ENCODE assay signal across 36 cellular contexts in the genomic region with DNA sequence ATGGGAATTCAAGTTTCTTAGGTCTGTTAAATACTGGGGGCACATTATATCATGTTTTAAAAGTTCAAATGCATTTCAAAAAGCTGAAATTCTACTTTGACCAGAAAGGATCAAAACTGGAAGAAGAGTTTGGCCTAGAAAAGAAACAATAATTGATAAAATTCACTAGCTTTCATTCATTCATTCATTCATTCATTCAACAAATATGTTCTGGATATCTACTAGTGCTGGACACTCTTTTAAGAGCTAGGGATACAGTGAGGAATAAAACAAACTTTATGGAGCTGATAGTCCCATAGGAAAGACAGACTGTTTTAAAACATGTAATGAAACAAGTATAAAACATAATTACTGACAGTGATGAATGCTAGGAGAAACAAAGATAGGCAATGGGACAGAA.
"Had no signal": no experiment of that assay in that cellular context is flagged by ENCODE, and none has a peak within 500 bp of the region (broad histone marks: within the 10 kb centered on the region; RNA-seq: fewer than 3 reads in every experiment).

No MANE protein-coding gene starts in this region.

- H3K27me3 ChIP-seq: body of pancreas, brain microvascular endothelial cell, breast epithelium had no signal

- H3K9me3 ChIP-seq: body of pancreas, breast epithelium had no signal

- H3K9me3 Mint-ChIP-seq: activated B cell treated with CpG ODN at 0.5 μM for 24 hours; activated CD4-positive, alpha-beta memory T cell treated with anti-CD3 and anti-CD28 coated beads for 36 hours; activated CD4-positive, alpha-beta T cell treated with anti-CD3 and anti-CD28 coated beads, Interleukin-2, amount 10 ng/mL, durations not matched to agents 24 days and 14 days; activated CD8-positive, alpha-beta T cell treated with anti-CD3 and anti-CD28 coated beads for 36 hours; activated naive CD4-positive, alpha-beta T cell treated with anti-CD3 and anti-CD28 coated beads, Interleukin-2, amount 10 ng/mL, durations not matched to agents 7 days and 5 days; activated naive CD4-positive, alpha-beta T cell treated with anti-CD3 and anti-CD28 coated beads, Interleukin-2, amount 50 U/mL, for 24 hours; activated naive CD8-positive, alpha-beta T cell treated with anti-CD3 and anti-CD28 coated beads, Interleukin-2, amount 10 ng/mL, durations not matched to agents 7 days and 5 days; activated naive CD8-positive, alpha-beta T cell treated with anti-CD3 and anti-CD28 coated beads, Interleukin-2, amount 50 U/mL, for 24 hours; activated T-cell treated with anti-CD3 and anti-CD28 coated beads, Interleukin-2, amount 50 U/mL, for 24 hours; central memory CD8-positive, alpha-beta T cell; T-helper 1 cell treated with Interleukin-12 subunit alpha and Interleukin-12 subunit beta and Interleukin-4 antibody, amounts not matched to agents 30 μg/mL and 1 μg/mL, for 36 hours; T-helper 2 cell treated with Interferon-gamma antibody and Interleukin-4, amounts not matched to agents 5 μg/mL and 100 μg/mL, for 36 hours had no signal

- H3K36me3 ChIP-seq: brain microvascular endothelial cell, breast epithelium had no signal

- H3K4me3 Mint-ChIP-seq: activated B cell treated with CpG ODN at 0.5 μM for 24 hours; activated CD4-positive, alpha-beta memory T cell treated with anti-CD3 and anti-CD28 coated beads for 36 hours; activated CD4-positive, alpha-beta T cell treated with anti-CD3 and anti-CD28 coated beads, Interleukin-2, amount 10 ng/mL, durations not matched to agents 24 days and 14 days; activated CD8-positive, alpha-beta T cell treated with anti-CD3 and anti-CD28 coated beads for 36 hours; activated naive CD4-positive, alpha-beta T cell treated with anti-CD3 and anti-CD28 coated beads, Interleukin-2, amount 10 ng/mL, durations not matched to agents 7 days and 5 days; activated naive CD4-positive, alpha-beta T cell treated with anti-CD3 and anti-CD28 coated beads, Interleukin-2, amount 50 U/mL, for 24 hours; activated naive CD8-positive, alpha-beta T cell; activated naive CD8-positive, alpha-beta T cell treated with anti-CD3 and anti-CD28 coated beads, Interleukin-2, amount 10 ng/mL, durations not matched to agents 7 days and 5 days; activated naive CD8-positive, alpha-beta T cell treated with anti-CD3 and anti-CD28 coated beads, Interleukin-2, amount 50 U/mL, for 24 hours; activated T-cell treated with anti-CD3 and anti-CD28 coated beads, Interleukin-2, amount 50 U/mL, for 24 hours; central memory CD8-positive, alpha-beta T cell; T-helper 1 cell treated with Interleukin-12 subunit alpha and Interleukin-12 subunit beta and Interleukin-4 antibody, amounts not matched to agents 30 μg/mL and 1 μg/mL, for 36 hours; T-helper 2 cell treated with Interferon-gamma antibody and Interleukin-4, amounts not matched to agents 5 μg/mL and 100 μg/mL, for 36 hours had no signal

- H3K4me3 ChIP-seq: body of pancreas, breast epithelium had no signal

- DNase-seq: activated B cell treated with CpG ODN at 0.5 μM for 24 hours; activated CD4-positive, alpha-beta memory T cell treated with anti-CD3 and anti-CD28 coated beads for 36 hours; activated CD4-positive, alpha-beta T cell treated with anti-CD3 and anti-CD28 coated beads for 4 hours; activated CD4-positive, alpha-beta T cell treated with anti-CD3 and anti-CD28 coated beads, Interleukin-2, amount 10 ng/mL, durations not matched to agents 24 days and 14 days; activated CD4-positive, alpha-beta T cell treated with anti-CD3 and anti-CD28 coated beads, Interleukin-2, amount 50 U/mL, for 1 hour; activated CD4-positive, alpha-beta T cell treated with anti-CD3 and anti-CD28 coated beads, Interleukin-2, amount 50 U/mL, for 4 hours; activated CD4-positive, CD25-positive, alpha-beta regulatory T cell treated with anti-CD3 and anti-CD28 coated beads, Interleukin-2, amount 50 U/mL, for 72 hours; activated CD8-positive, alpha-beta memory T cell treated with anti-CD3 and anti-CD28 coated beads, Interleukin-2, amount 50 U/mL, for 4 hours; activated CD8-positive, alpha-beta T cell treated with anti-CD3 and anti-CD28 coated beads for 36 hours; activated effector memory CD4-positive, alpha-beta T cell treated with Interleukin-2 at 50 U/mL for 16 hours; activated gamma-delta T cell; activated naive CD4-positive, alpha-beta T cell treated with anti-CD3 and anti-CD28 coated beads, Interleukin-2, amount 10 ng/mL, durations not matched to agents 7 days and 5 days; activated naive CD4-positive, alpha-beta T cell treated with Interleukin-2 at 50 U/mL for 16 hours; activated naive CD8-positive, alpha-beta T cell treated with anti-CD3 and anti-CD28 coated beads, Interleukin-2, amount 10 ng/mL, durations not matched to agents 7 days and 5 days; activated naive CD8-positive, alpha-beta T cell treated with anti-CD3 and anti-CD28 coated beads, Interleukin-2, amount 50 U/mL, for 24 hours; activated T-cell treated with anti-CD3 and anti-CD28 coated beads, Interleukin-2, amount 50 U/mL, for 24 hours; activated T-cell treated with anti-CD3 and anti-CD28 coated beads, Interleukin-2, amount 50 U/mL, for 48 hours; amygdala; anterior cingulate cortex; body of pancreas; brain microvascular endothelial cell; cerebellar nuclear complex; SW 1271; T-helper 1 cell; T-helper 2 cell; T-helper 9 cell had no signal

- H3K27ac Mint-ChIP-seq: activated B cell treated with CpG ODN at 0.5 μM for 24 hours; activated CD4-positive, alpha-beta memory T cell treated with anti-CD3 and anti-CD28 coated beads for 36 hours; activated CD4-positive, alpha-beta T cell treated with anti-CD3 and anti-CD28 coated beads, Interleukin-2, amount 10 ng/mL, durations not matched to agents 24 days and 14 days; activated CD8-positive, alpha-beta T cell treated with anti-CD3 and anti-CD28 coated beads for 36 hours; activated naive CD4-positive, alpha-beta T cell treated with anti-CD3 and anti-CD28 coated beads, Interleukin-2, amount 10 ng/mL, durations not matched to agents 7 days and 5 days; activated naive CD4-positive, alpha-beta T cell treated with anti-CD3 and anti-CD28 coated beads, Interleukin-2, amount 50 U/mL, for 24 hours; activated naive CD8-positive, alpha-beta T cell; activated naive CD8-positive, alpha-beta T cell treated with anti-CD3 and anti-CD28 coated beads, Interleukin-2, amount 10 ng/mL, durations not matched to agents 7 days and 5 days; activated naive CD8-positive, alpha-beta T cell treated with anti-CD3 and anti-CD28 coated beads, Interleukin-2, amount 50 U/mL, for 24 hours; activated T-cell treated with anti-CD3 and anti-CD28 coated beads, Interleukin-2, amount 50 U/mL, for 24 hours; activated T-helper 2 cell treated with anti-CD3 and anti-CD28 coated beads, Interferon-gamma antibody, Interleukin-2, Interleukin-4, amounts not matched to agents 10 μg/mL and 5 μg/mL and 100 μg/mL, durations not matched to agents 14 hours and 24 hours and 36 hours; T-helper 1 cell treated with Interleukin-12 subunit alpha and Interleukin-12 subunit beta and Interleukin-4 antibody, amounts not matched to agents 30 μg/mL and 1 μg/mL, for 36 hours; T-helper 2 cell treated with Interferon-gamma antibody and Interleukin-4, amounts not matched to agents 5 μg/mL and 100 μg/mL, for 36 hours had no signal

- H3K27me3 Mint-ChIP-seq: activated B cell treated with CpG ODN at 0.5 μM for 24 hours; activated CD4-positive, alpha-beta memory T cell treated with anti-CD3 and anti-CD28 coated beads for 36 hours; activated CD4-positive, alpha-beta T cell treated with anti-CD3 and anti-CD28 coated beads, Interleukin-2, amount 10 ng/mL, durations not matched to agents 24 days and 14 days; activated CD8-positive, alpha-beta T cell treated with anti-CD3 and anti-CD28 coated beads for 36 hours; activated naive CD4-positive, alpha-beta T cell treated with anti-CD3 and anti-CD28 coated beads, Interleukin-2, amount 10 ng/mL, durations not matched to agents 7 days and 5 days; activated naive CD4-positive, alpha-beta T cell treated with anti-CD3 and anti-CD28 coated beads, Interleukin-2, amount 50 U/mL, for 24 hours; activated naive CD8-positive, alpha-beta T cell; activated naive CD8-positive, alpha-beta T cell treated with anti-CD3 and anti-CD28 coated beads, Interleukin-2, amount 10 ng/mL, durations not matched to agents 7 days and 5 days; activated naive CD8-positive, alpha-beta T cell treated with anti-CD3 and anti-CD28 coated beads, Interleukin-2, amount 50 U/mL, for 24 hours; activated T-cell treated with anti-CD3 and anti-CD28 coated beads, Interleukin-2, amount 50 U/mL, for 24 hours; central memory CD8-positive, alpha-beta T cell had no signal

- FAIRE-seq: astrocyte, TTC549 had no signal

- H3K27ac ChIP-seq: body of pancreas, brain microvascular endothelial cell, breast epithelium, VCaP had no signal

- H3K4me1 ChIP-seq: body of pancreas, breast epithelium had no signal

- ATAC-seq: activated CD8-positive, alpha-beta T cell treated with anti-CD3 and anti-CD28 coated beads for 36 hours; activated naive CD8-positive, alpha-beta T cell treated with anti-CD3 and anti-CD28 coated beads, Interleukin-2, amount 50 U/mL, for 24 hours; body of pancreas had no signal
